Comparison of ENCODE assay signal across 12 cellular contexts in genomic region chr17:80270104-80270503, GRCh38. TPM values are rescaled to one million over a fixed set of nuclear protein-coding genes. Genes with fewer than 3 reads are reported as not detected.
A peak's percentile ranks its signal among the peaks of the same experiment; 100 is the strongest.
DNase-seq lines count a peak whose midpoint lies in the region; ATAC-seq lines count a peak whose summit lies in the region.
"Had no signal": no experiment of that assay in that cellular context is flagged by ENCODE, and none has a peak within 500 bp of the region (broad histone marks: within the 10 kb centered on the region; RNA-seq: fewer than 3 reads in every experiment).

No MANE protein-coding gene starts in this region.

- H3K27ac Mint-ChIP-seq in naive thymus-derived CD8-positive, alpha-beta T cell = peak overlapping the region in 5 of 10 donors; percentile 66 to 79 (median 74)

- H3K27me3 Mint-ChIP-seq in naive thymus-derived CD8-positive, alpha-beta T cell = no peaks in the 10 kb centered on the region

- H3K36me3 Mint-ChIP-seq in naive thymus-derived CD8-positive, alpha-beta T cell = peaks cover 4 to 50% (median 12%) of the 10 kb centered on the region in 3 donors

- POLR2A ChIA-PET in naive thymus-derived CD8-positive, alpha-beta T cell (lab: Charles Lee) = interaction anchor here (0.8 to 5.1 kb wide), 3 partner anchors 7 to 52 kb away, joined by 3 to 50 read pairs (median 4); partner anchors contain the start of gene RNF213

- ATAC-seq in naive thymus-derived CD8-positive, alpha-beta T cell = no peak
- no peak for ATAC-seq in HG03342 (IDR thresholded peaks at IDR 0.05; ENCODE audit: unreplicated experiment)
- ATAC-seq in GM18867 (IDR thresholded peaks at IDR 0.05; ENCODE audit: unreplicated experiment) = no peak

- peak; percentile 44 to 87 for DNase-seq in NCI-H524 (lab: John Stamatoyannopoulos, UW)
- no peak for DNase-seq in NCI-H524 treated with DMSO at 0.1 percent for 48 hours (lab: John Stamatoyannopoulos, UW)
- DNase-seq in NCI-H526 treated with DMSO at 0.1 percent for 48 hours (lab: John Stamatoyannopoulos, UW) = peak; percentile 55
- peak; percentile 76 for DNase-seq in ecto neural progenitor cell (ENCODE audit: low spot score)
- DNase-seq in naive thymus-derived CD8-positive, alpha-beta T cell = no peak
- no peak for DNase-seq in KBM-7
- DNase-seq: activated T-cell treated with anti-CD3 and anti-CD28 coated beads for 4 hours, left ventricle myocardium superior, NCI-H1417 treated with DMSO at 0.1 percent for 48 hours, right lobe of liver had no signal

- in situ Hi-C loops in KBM-7 (cut with MboI; ENCODE audit: low pct_unique_long_range_greater_than_20kb, low sequenced_read_pairs) = no loop called here

- H3K4me3 Mint-ChIP-seq in naive thymus-derived CD8-positive, alpha-beta T cell = peak overlapping the region in 8 of 10 donors; percentile 8 to 54 (median 28)

- no peaks in the 10 kb centered on the region for H3K9me3 Mint-ChIP-seq in naive thymus-derived CD8-positive, alpha-beta T cell

- H3K4me1 Mint-ChIP-seq in naive thymus-derived CD8-positive, alpha-beta T cell = peaks cover 25 to 52% (median 50%) of the 10 kb centered on the region in 4 donors

RNA-seq across cellular contexts. Expression of gene RNF213, which starts 9.5 kb away (rescaled TPM):
- total RNA-seq in naive thymus-derived CD8-positive, alpha-beta T cell = 100 to 1,000 TPM; 323 to 328 TPM
- 10 to 100 TPM; 27.1 to 52.2 (median 39.1) TPM for polyA plus RNA-seq in naive thymus-derived CD8-positive, alpha-beta T cell

RNA-seq across cellular contexts. Expression of gene SLC26A11, which starts 49.9 kb away (rescaled TPM):
- 10 to 100 TPM; 93.1 to 96.2 TPM for total RNA-seq in naive thymus-derived CD8-positive, alpha-beta T cell
- polyA plus RNA-seq in naive thymus-derived CD8-positive, alpha-beta T cell = 1 to 10 TPM; 4.8 to 8.4 (median 5.7) TPM

RNA-seq across cellular contexts. Expression of gene SGSH, which starts 50.0 kb away (rescaled TPM):
- 100 to 1,000 TPM; 138 to 143 TPM for total RNA-seq in naive thymus-derived CD8-positive, alpha-beta T cell
- 10 to 100 TPM; 20.1 to 36.5 (median 25.6) TPM for polyA plus RNA-seq in naive thymus-derived CD8-positive, alpha-beta T cell

Comparison
In these comparisons a context has a peak if more than half of its experiments do, and no peak if none do; other contexts are left out.
1. DNase-seq: peak in NCI-H524 (2 of 2), NCI-H526 treated with DMSO at 0.1 percent for 48 hours (single experiment) and ecto neural progenitor cell (single experiment); none in NCI-H524 treated with DMSO at 0.1 percent for 48 hours (single experiment), naive thymus-derived CD8-positive, alpha-beta T cell (0 of 10) and KBM-7 (single experiment).